Comparison of ENCODE assay signal across 8 cellular contexts in genomic region chr21:45405271-45405818, GRCh38. TPM values are rescaled to one million over a fixed set of nuclear protein-coding genes. Genes with fewer than 3 reads are reported as not detected.
A peak's percentile ranks its signal among the peaks of the same experiment; 100 is the strongest.
DNase-seq lines count a peak whose midpoint lies in the region; ATAC-seq, FAIRE-seq and TF ChIP-seq lines count a peak whose summit lies in the region.

No MANE protein-coding gene starts in this region.

- intact Hi-C loops in prostate gland (cut with DNase I) = no loop called here

- TF ChIP-seq POLR2A in prostate gland (IDR thresholded peaks at IDR 0.05) = peak; percentile 39

- peak in 1 of 4 experiments; percentile 8 for TF ChIP-seq CTCF in prostate gland (IDR thresholded peaks at IDR 0.05)

- no peaks in the 10 kb centered on the region for H3K27me3 ChIP-seq in prostate gland (replicated peaks; ENCODE audit: insufficient read depth)

- peak overlapping the region; percentile 46 to 51 for H3K4me3 ChIP-seq in prostate gland

- H3K4me1 ChIP-seq in prostate gland (replicated peaks) = peaks cover 20% of the 10 kb centered on the region

- no peaks in the 10 kb centered on the region for H3K36me3 ChIP-seq in prostate gland

- no peaks in the 10 kb centered on the region for H3K9me3 ChIP-seq in prostate gland

- H3K27ac ChIP-seq in prostate gland = peak overlapping the region; percentile 53 to 76

- peak; percentile 60 for ATAC-seq in SK-N-SH treated with all-trans-retinoic acid at 6 μM for 48 hours
- ATAC-seq in HG03095 (IDR thresholded peaks at IDR 0.05; ENCODE audit: unreplicated experiment) = no peak
- ATAC-seq in HG02759 (IDR thresholded peaks at IDR 0.05; ENCODE audit: unreplicated experiment) = no peak
- no peak for ATAC-seq in HG03457 (IDR thresholded peaks at IDR 0.05; ENCODE audit: unreplicated experiment)

- no peak for FAIRE-seq in frontal cortex (lab: Jason Lieb, UNC)

- WGBS in prostate gland = 0% methylated on average over 5 of the region's 86 CpGs

- DNase-seq in EH (ENCODE audit: low read depth) (peak; percentile 64), frontal cortex (ENCODE audit: low spot score in 2 of 2) (peak; percentile 72 to 77), prostate gland (ENCODE audit: low spot score) (no peak), DMS153 treated with DMSO at 0.1 percent for 48 hours (lab: John Stamatoyannopoulos, UW; ENCODE audit: unreplicated experiment) (no peak)

TF ChIP-seq in SK-N-SH treated with all-trans-retinoic acid at 6 μM for 48 hours, 23 proteins besides CTCF, POLR2A, EP300 and RAD21:
- TF ChIP-seq CREB5 (CRISPR knock-in tag; IDR thresholded peaks at IDR 0.05; ENCODE audit: low read depth) (no peak), ZNF565 (CRISPR knock-in tag; conservative IDR thresholded peaks at IDR 0.05; ENCODE audit: low read depth) (no peak), ZNF70 (CRISPR knock-in tag; IDR thresholded peaks at IDR 0.05) (no peak), ARNTL (CRISPR knock-in tag; IDR thresholded peaks at IDR 0.05; ENCODE audit: borderline replicate concordance, low read depth) (no peak), ZFP3 (CRISPR knock-in tag; IDR thresholded peaks at IDR 0.05) (no peak), ISL1 (CRISPR knock-in tag; IDR thresholded peaks at IDR 0.05) (no peak), ESRRG (CRISPR knock-in tag; IDR thresholded peaks at IDR 0.05) (no peak), ZC3H10 (CRISPR knock-in tag; IDR thresholded peaks at IDR 0.05) (no peak)

RNA-seq across cellular contexts. Expression of gene COL18A1, which starts 0.4 kb away (rescaled TPM):
- total RNA-seq in frontal cortex (11.4 TPM), prostate gland (100 to 1,000 TPM in 1 of 2 donors, 10 to 100 TPM in 1; 56.2 to 229 TPM)

Comparison
In these comparisons a context has a peak if more than half of its experiments do, and no peak if none do; other contexts are left out.
1. DNase-seq: peak in EH (single experiment) and frontal cortex (2 of 2); none in prostate gland (single experiment) and DMS153 treated with DMSO at 0.1 percent for 48 hours (single experiment).